Comparison of ENCODE assay signal across 24 cellular contexts in genomic region chr20:38305541-38305940, GRCh38. TPM values are rescaled to one million over a fixed set of nuclear protein-coding genes. Genes with fewer than 3 reads are reported as not detected.
"Had no signal": no experiment of that assay in that cellular context is flagged by ENCODE, and none has a peak within 500 bp of the region (broad histone marks: within the 10 kb centered on the region; RNA-seq: fewer than 3 reads in every experiment).

No MANE protein-coding gene starts in this region.

- H3K27me3 ChIP-seq: neural progenitor cell, testis, uterus had no signal

- H3K36me3 ChIP-seq: neural progenitor cell, pancreas, prostate gland, suprapubic skin, tibial artery, transverse colon, upper lobe of right lung, uterus had no signal

- H3K4me3 ChIP-seq: neural progenitor cell, pancreas, prostate gland, skin epidermis, smooth muscle cell, suprapubic skin, testis, tibial artery, transverse colon, upper lobe of right lung, uterus had no signal

- DNase-seq: natural killer cell; pancreas; stimulated activated CD4-positive, alpha-beta T cell treated with anti-CD3 and anti-CD28 coated beads, Interleukin-12 subunit alpha, Interleukin-12 subunit beta, amount 100 ng/mL, for 4 hours; stimulated activated CD4-positive, alpha-beta T cell treated with anti-CD3 and anti-CD28 coated beads, Interleukin-4, amount 100 ng/mL, for 4 hours; stimulated activated naive CD4-positive, alpha-beta T cell; testis; tibial artery; transverse colon; uterus had no signal

- H3K9ac ChIP-seq: neural progenitor cell had no signal

- H3K4me1 ChIP-seq: pancreas, prostate gland, tibial artery, transverse colon, upper lobe of right lung, uterus had no signal

- FAIRE-seq: pancreas had no signal

- H2AFZ ChIP-seq: neural progenitor cell had no signal

- H3K4me2 ChIP-seq: neural progenitor cell, smooth muscle cell had no signal

- H3K27ac ChIP-seq: neural progenitor cell, pancreas, prostate gland, skin epidermis, suprapubic skin, testis, tibial artery, transverse colon, upper lobe of right lung, uterus had no signal

- ATAC-seq: stimulated activated memory B cell treated with anti-CD40 and anti-IgM and Interleukin-4, amounts not matched to agents 10 μg/mL and 1 μg/mL and 100 μg/mL, for 72 hours; stimulated activated naive CD8-positive, alpha-beta T cell treated with anti-CD3 and anti-CD28 coated beads, Interleukin-15, amount 100 ng/mL, for 72 hours; stimulated activated naive CD8-positive, alpha-beta T cell treated with anti-CD3 and anti-CD28 coated beads, Interleukin-15, Interleukin-2, amounts not matched to agents 100 U/mL and 50 U/mL, for 24 hours had no signal

- H3K9me3 ChIP-seq: pancreas, prostate gland, spleen, suprapubic skin, testis, tibial artery, transverse colon, upper lobe of right lung, uterus had no signal

RNA-seq across cellular contexts. Expression of gene BPI, which starts 1.6 kb away (rescaled TPM):
- total RNA-seq: renal cortical epithelial cell, smooth muscle cell, suprapubic skin, transverse colon, upper lobe of right lung had no signal
- polyA plus RNA-seq: naive thymus-derived CD4-positive, alpha-beta T cell; neural cell; pancreas; smooth muscle cell had no signal

RNA-seq across cellular contexts. Expression of gene LBP, which starts 40.7 kb away (rescaled TPM):
- total RNA-seq: naive thymus-derived CD4-positive, alpha-beta T cell; natural killer cell; osteocyte; smooth muscle cell; spleen; transverse colon; urinary bladder; uterus had no signal
- polyA plus RNA-seq: naive thymus-derived CD4-positive, alpha-beta T cell; neural cell; smooth muscle cell had no signal

RNA-seq across cellular contexts. Expression of gene KIAA1755, which starts 45.0 kb away (rescaled TPM):
- total RNA-seq: naive thymus-derived CD4-positive, alpha-beta T cell; natural killer cell; renal cortical epithelial cell; smooth muscle cell had no signal
- polyA plus RNA-seq: naive thymus-derived CD4-positive, alpha-beta T cell; neural cell had no signal
